In the genomic region with DNA sequence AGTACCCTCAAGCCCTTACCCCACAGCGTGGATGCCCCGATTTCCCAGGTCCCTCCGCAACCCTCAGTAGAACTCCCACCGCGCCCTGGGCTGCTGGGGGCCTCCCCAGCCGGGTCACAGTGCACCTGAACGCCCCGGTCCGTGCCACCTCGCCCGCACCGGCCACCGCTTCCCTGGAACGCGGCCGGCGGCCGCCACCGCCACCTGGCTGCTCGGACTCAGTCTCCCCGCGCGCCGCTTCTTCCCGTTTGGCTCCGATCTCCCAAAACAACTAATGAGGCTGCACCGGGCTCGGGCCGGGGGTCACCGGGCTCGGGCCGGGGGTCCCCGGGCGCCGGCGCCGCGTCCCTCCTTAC, we compare ENCODE assay signal across 9 cellular contexts. TPM values are rescaled to one million over a fixed set of nuclear protein-coding genes. Genes with fewer than 3 reads are reported as not detected.
DNase-seq lines count a peak whose midpoint lies in the region; ATAC-seq, FAIRE-seq and TF ChIP-seq lines count a peak whose summit lies in the region.
"Had no signal": no experiment of that assay in that cellular context is flagged by ENCODE, and none has a peak within 500 bp of the region (broad histone marks: within the 10 kb centered on the region; RNA-seq: fewer than 3 reads in every experiment).

No MANE protein-coding gene starts in this region.

- H3K79me2 ChIP-seq in HCT116 (ENCODE audit: insufficient read depth, low read length), result peaks cover 38% of the 10 kb centered on the region

- H3K4me3 ChIP-seq in AG10803 (ENCODE audit: low read length) (peak overlapping the region; percentile 71), HCT116 (replicated peaks in 1 of 2; ENCODE audit: low read depth in 1 of 2, low read length in 2 of 2) (peak overlapping the region; percentile 73 to 92), kidney epithelial cell (ENCODE audit: low read depth, low read length) (peak overlapping the region; percentile 60), stomach smooth muscle (ENCODE audit: low read length in 2 of 2) (peak overlapping the region; percentile 82 to 97)

- H3K27ac ChIP-seq in HCT116 (ENCODE audit: low read depth, low read length) (peak overlapping the region; percentile 90; the same call in 1 of the 2 replicates), angular gyrus (ENCODE audit: low read depth, low read length) (peak overlapping the region; percentile 84), stomach smooth muscle (ENCODE audit: low read length) (peak overlapping the region; percentile 41)

- H4K20me1 ChIP-seq in HCT116 (ENCODE audit: insufficient read depth), result peaks cover 3% of the 10 kb centered on the region; the same call in 1 of the 2 replicates

- H3K9me3 ChIP-seq in HCT116 (ENCODE audit: control insufficient read depth in 1 of 2, insufficient read depth in 1 of 2, low read depth in 1 of 2, low read length in 2 of 2), result no peaks in the 10 kb centered on the region
- H3K9me3 ChIP-seq in stomach smooth muscle (ENCODE audit: control insufficient read depth in 2 of 2, low read length in 2 of 2), result no peaks in the 10 kb centered on the region

- H3K4me2 ChIP-seq in HCT116 (ENCODE audit: low read length), result peak overlapping the region; percentile 98

- TF ChIP-seq RAD21 in HCT116 (IDR thresholded peaks at IDR 0.05; ENCODE audit: low read depth), result no peak

- H3K9me2 ChIP-seq in HCT116 (ENCODE audit: insufficient read depth), result no peaks in the 10 kb centered on the region

- H3K27me3 ChIP-seq in HCT116 (ENCODE audit: insufficient read depth, low read length) (no peaks in the 10 kb centered on the region), kidney epithelial cell (ENCODE audit: control insufficient read depth, insufficient read depth, low read length) (no peaks in the 10 kb centered on the region), stomach smooth muscle (ENCODE audit: control insufficient read depth in 1 of 2, insufficient read depth in 2 of 2, low read length in 2 of 2) (no peaks in the 10 kb centered on the region)

- RAD21 ChIA-PET in HCT116 (lab: Charles Lee; ENCODE audit: low non-redundant PET in 1 of 2, low total read pairs in 2 of 2, uncharacterized antibody in 2 of 2, unreplicated experiment in 2 of 2), result no interaction called here

- H3K4me1 ChIP-seq in HCT116 (ENCODE audit: control insufficient read depth in 1 of 2, insufficient read depth in 2 of 2, low read length in 2 of 2), result peaks cover 16 to 34% of the 10 kb centered on the region in 2 experiments; a peak in 3 of 4 replicates
- peaks cover 29% of the 10 kb centered on the region for H3K4me1 ChIP-seq in stomach smooth muscle (ENCODE audit: control insufficient read depth, insufficient read depth, low read length)

- no peak for DNase-seq in AG10803 (ENCODE audit: low read depth)
- no peak for DNase-seq in HCT116 (ENCODE audit: low read depth, low spot score)
- DNase-seq in kidney epithelial cell (ENCODE audit: low read depth), result no peak
- DNase-seq in frontal cortex (ENCODE audit: low spot score in 2 of 2), result no peak

- H2AFZ ChIP-seq in HCT116 (ENCODE audit: low read depth, low read length, poor library complexity, severe bottlenecking), result no peak overlapping the region

- ATAC-seq in HCT116 (no peak), GM18511 (IDR thresholded peaks at IDR 0.05; ENCODE audit: unreplicated experiment) (no peak), HG02870 (IDR thresholded peaks at IDR 0.05; ENCODE audit: unreplicated experiment) (no peak)

- CTCF ChIA-PET in HCT116 (lab: Charles Lee), result interaction anchor here (0.8 to 3.1 kb wide), 8 partner anchors 17 to 504 kb away, joined by 3 to 46 read pairs (median 4); no protein-coding TSS in a partner anchor

- POLR2A ChIA-PET in HCT116 (lab: Charles Lee), result interaction anchor here (0.9 to 1.8 kb wide), 4 partner anchors 9 to 163 kb away, joined by 3 to 6 read pairs (median 4); no protein-coding TSS in a partner anchor

- no TSS peak for BruUV-seq in HCT116 (replicated peaks; lab: Mats Ljungman, UMichigan)

- TF ChIP-seq POLR2A in HCT116 (IDR thresholded peaks at IDR 0.05; ENCODE audit: borderline replicate concordance, extremely low read depth, insufficient read depth, insufficient read length), result no peak

- FAIRE-seq in frontal cortex (lab: Jason Lieb, UNC), result no peak
- FAIRE-seq: islet of Langerhans had no signal

- H3K9ac ChIP-seq in HCT116 (ENCODE audit: low read length), result peak overlapping the region; percentile 84
- H3K9ac ChIP-seq in stomach smooth muscle (ENCODE audit: low read length in 2 of 2), result peak overlapping the region; percentile 71 to 72

- TF ChIP-seq CTCF in AG10803 (conservative IDR thresholded peaks at IDR 0.05; ENCODE audit: low read length) (no peak), HCT116 (IDR thresholded peaks at IDR 0.05 in 2 of 3, conservative IDR thresholded peaks at IDR 0.05 in 1 of 3; ENCODE audit: borderline replicate concordance in 1 of 3, insufficient read depth in 1 of 3, low read depth in 2 of 3, low read length in 2 of 3) (no peak), kidney epithelial cell (IDR thresholded peaks at IDR 0.05; ENCODE audit: insufficient read depth, low read length, poor library complexity, severe bottlenecking) (no peak)

- no peaks in the 10 kb centered on the region for H3K36me3 ChIP-seq in HCT116 (ENCODE audit: control insufficient read depth in 1 of 2, insufficient read depth in 2 of 2, low read length in 2 of 2)
- H3K36me3 ChIP-seq in kidney epithelial cell (ENCODE audit: control insufficient read depth, insufficient read depth, low read length), result no peaks in the 10 kb centered on the region
- no peaks in the 10 kb centered on the region for H3K36me3 ChIP-seq in stomach smooth muscle (ENCODE audit: control insufficient read depth in 2 of 2, insufficient read depth in 2 of 2, low read length in 2 of 2)

- intact Hi-C loops in HCT116 (cut with micrococcal nuclease), result loop anchor here (5.0 to 10.0 kb wide), 2 partner anchors 93 to 500 kb away; a partner anchor contains a TSS

TF ChIP-seq in HCT116, 20 proteins besides CTCF, POLR2A, EP300 and RAD21 (continues in another document):
- TF ChIP-seq SIN3A (IDR thresholded peaks at IDR 0.05; ENCODE audit: low read depth) (no peak), CBX3 (IDR thresholded peaks at IDR 0.05; ENCODE audit: low read depth) (no peak), CEBPB (IDR thresholded peaks at IDR 0.05; ENCODE audit: low read depth) (no peak), POLR2AphosphoS5 (IDR thresholded peaks at IDR 0.05; ENCODE audit: low read depth, low read length) (no peak), TCF7L2 (IDR thresholded peaks at IDR 0.05; ENCODE audit: borderline replicate concordance, extremely low read depth, insufficient read depth, insufficient read length) (no peak), ZFX (IDR thresholded peaks at IDR 0.05) (no peak), FOSL1 (IDR thresholded peaks at IDR 0.05; ENCODE audit: low read depth) (no peak), SP1 (IDR thresholded peaks at IDR 0.05; ENCODE audit: low read depth) (no peak), EZH2 (IDR thresholded peaks at IDR 0.05) (no peak), JUND (IDR thresholded peaks at IDR 0.05) (no peak)
- TF ChIP-seq, protein P1, sequence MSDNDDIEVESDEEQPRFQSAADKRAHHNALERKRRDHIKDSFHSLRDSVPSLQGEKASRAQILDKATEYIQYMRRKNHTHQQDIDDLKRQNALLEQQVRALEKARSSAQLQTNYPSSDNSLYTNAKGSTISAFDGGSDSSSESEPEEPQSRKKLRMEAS (IDR thresholded peaks at IDR 0.05), result no peak
- TF ChIP-seq, protein P2, sequence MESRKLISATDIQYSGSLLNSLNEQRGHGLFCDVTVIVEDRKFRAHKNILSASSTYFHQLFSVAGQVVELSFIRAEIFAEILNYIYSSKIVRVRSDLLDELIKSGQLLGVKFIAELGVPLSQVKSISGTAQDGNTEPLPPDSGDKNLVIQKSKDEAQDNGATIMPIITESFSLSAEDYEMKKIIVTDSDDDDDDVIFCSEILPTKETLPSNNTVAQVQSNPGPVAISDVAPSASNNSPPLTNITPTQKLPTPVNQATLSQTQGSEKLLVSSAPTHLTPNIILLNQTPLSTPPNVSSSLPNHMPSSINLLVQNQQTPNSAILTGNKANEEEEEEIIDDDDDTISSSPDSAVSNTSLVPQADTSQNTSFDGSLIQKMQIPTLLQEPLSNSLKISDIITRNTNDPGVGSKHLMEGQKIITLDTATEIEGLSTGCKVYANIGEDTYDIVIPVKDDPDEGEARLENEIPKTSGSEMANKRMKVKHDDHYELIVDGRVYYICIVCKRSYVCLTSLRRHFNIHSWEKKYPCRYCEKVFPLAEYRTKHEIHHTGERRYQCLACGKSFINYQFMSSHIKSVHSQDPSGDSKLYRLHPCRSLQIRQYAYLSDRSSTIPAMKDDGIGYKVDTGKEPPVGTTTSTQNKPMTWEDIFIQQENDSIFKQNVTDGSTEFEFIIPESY (IDR thresholded peaks at IDR 0.05; ENCODE audit: extremely low read depth, insufficient replicate concordance, low read length), result no peak
- TF ChIP-seq, protein P3, sequence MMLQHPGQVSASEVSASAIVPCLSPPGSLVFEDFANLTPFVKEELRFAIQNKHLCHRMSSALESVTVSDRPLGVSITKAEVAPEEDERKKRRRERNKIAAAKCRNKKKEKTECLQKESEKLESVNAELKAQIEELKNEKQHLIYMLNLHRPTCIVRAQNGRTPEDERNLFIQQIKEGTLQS (IDR thresholded peaks at IDR 0.05), result no peak

RNA-seq across cellular contexts. Expression of a gene that starts 1.0 kb away (rescaled TPM):
- 70.2 TPM for total RNA-seq in HCT116 (2021; ENCODE audit: unreplicated experiment)
- 54.0 and 63.9 TPM in 2 replicates for polyA plus RNA-seq in HCT116 (2012)
- total RNA-seq in kidney epithelial cell, result 21.3 and 23.6 TPM in 2 replicates
- total RNA-seq in frontal cortex, result 25.3 TPM
